Comparison of ENCODE assay signal across 8 cellular contexts in the genomic region with DNA sequence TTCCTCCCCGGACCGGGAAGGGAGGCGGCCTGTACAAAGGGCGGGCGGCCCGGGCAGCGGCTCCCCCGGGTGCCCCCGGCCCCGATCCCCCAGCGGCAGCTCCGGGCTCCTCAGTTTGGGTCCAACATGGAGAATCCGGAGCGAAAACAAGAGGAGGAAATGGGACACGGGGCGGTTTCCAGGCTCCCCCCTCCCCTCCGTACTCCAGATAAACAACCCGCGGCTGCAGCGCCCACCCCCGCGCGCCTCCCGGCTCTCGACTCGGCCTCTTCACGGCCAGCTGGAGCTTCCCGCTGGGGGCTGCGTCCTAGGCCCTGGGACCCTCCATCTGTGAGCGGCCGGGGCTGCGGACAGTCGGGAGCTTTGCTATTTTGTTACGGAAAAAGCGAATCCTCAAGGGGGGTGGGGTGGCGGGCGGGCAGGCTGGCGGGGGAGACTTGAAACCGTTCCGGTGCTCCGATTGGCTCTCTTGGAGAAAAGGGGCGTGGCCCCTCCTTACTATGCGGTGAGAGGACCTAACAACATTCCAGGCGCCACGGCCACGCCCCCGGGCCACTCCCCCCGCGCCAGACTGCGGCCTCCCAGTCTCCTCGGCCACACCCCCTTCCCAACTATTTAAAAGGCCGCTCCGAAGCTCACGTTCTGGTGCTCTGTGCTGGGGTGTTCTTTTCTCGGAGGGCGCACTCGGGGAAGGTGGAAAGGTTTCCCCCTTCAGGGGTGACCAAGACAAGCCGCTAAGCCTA. TPM values are rescaled to one million over a fixed set of nuclear protein-coding genes. Genes with fewer than 3 reads are reported as not detected.
A peak's percentile ranks its signal among the peaks of the same experiment; 100 is the strongest.
DNase-seq lines count a peak whose midpoint lies in the region; ATAC-seq and TF ChIP-seq lines count a peak whose summit lies in the region.

Gene CTDSP2, minus strand, starts transcription at position 153 of the 743 bp plus-strand sequence. CDS start 294 bp downstream, outside the sequence.

- H3K4me1 Mint-ChIP-seq in GM23338: peaks cover 52% of the 10 kb centered on the region
- H3K4me1 Mint-ChIP-seq in activated T-helper 2 cell treated with anti-CD3 and anti-CD28 coated beads, Interferon-gamma antibody, Interleukin-2, Interleukin-4, amounts not matched to agents 10 μg/mL and 5 μg/mL and 100 μg/mL, durations not matched to agents 14 hours and 24 hours and 36 hours (ENCODE audit: low read depth): peaks cover 28% of the 10 kb centered on the region
- peaks cover 48 to 57% (median 50%) of the 10 kb centered on the region in 7 donors for H3K4me1 Mint-ChIP-seq in naive thymus-derived CD4-positive, alpha-beta T cell
- peaks cover 55% of the 10 kb centered on the region for H3K4me1 Mint-ChIP-seq in stimulated activated memory B cell treated with anti-CD40 and anti-IgM and Interleukin-4, amounts not matched to agents 10 μg/mL and 1 μg/mL and 100 μg/mL, for 72 hours

- intact Hi-C loops in activated T-helper 2 cell treated with anti-CD3 and anti-CD28 coated beads, Interferon-gamma antibody, Interleukin-2, Interleukin-4, amounts not matched to agents 10 μg/mL and 5 μg/mL and 100 μg/mL, durations not matched to agents 14 hours and 24 hours and 36 hours (cut with micrococcal nuclease): loop anchor here (1.0 to 5.0 kb wide), 7 partner anchors 8 to 324 kb away; partner anchors contain the start of genes DDIT3, MBD6 and TSFM
- intact Hi-C loops in naive thymus-derived CD4-positive, alpha-beta T cell (cut with micrococcal nuclease): loop anchor here (1.0 to 5.0 kb wide), 18 partner anchors 8 to 1694 kb away; partner anchors contain the start of genes ATP23 (in 2 of the 2), CDK4 (in 2 of the 2), TSFM (in 2 of the 2) and MYL6B (in 1 of the 2)

- H3K9me3 Mint-ChIP-seq in GM23338: no peaks in the 10 kb centered on the region
- H3K9me3 Mint-ChIP-seq in activated T-helper 2 cell treated with anti-CD3 and anti-CD28 coated beads, Interferon-gamma antibody, Interleukin-2, Interleukin-4, amounts not matched to agents 10 μg/mL and 5 μg/mL and 100 μg/mL, durations not matched to agents 14 hours and 24 hours and 36 hours: no peaks in the 10 kb centered on the region
- no peaks in the 10 kb centered on the region for H3K9me3 Mint-ChIP-seq in naive thymus-derived CD4-positive, alpha-beta T cell
- H3K9me3 Mint-ChIP-seq in stimulated activated memory B cell treated with anti-CD40 and anti-IgM and Interleukin-4, amounts not matched to agents 10 μg/mL and 1 μg/mL and 100 μg/mL, for 72 hours: no peaks in the 10 kb centered on the region

- H4K20me1 ChIP-seq in GM23338 (replicated peaks; ENCODE audit: insufficient read depth) (peaks cover 15% of the 10 kb centered on the region), fibroblast of lung (ENCODE audit: control insufficient read depth, extremely low read depth, insufficient read depth, low read length) (peaks cover 4% of the 10 kb centered on the region)

- H3K9me3 ChIP-seq in fibroblast of lung (ENCODE audit: control insufficient read depth, insufficient read depth, low read depth, low read length): no peaks in the 10 kb centered on the region
- H3K9me3 ChIP-seq in naive thymus-derived CD4-positive, alpha-beta T cell (ENCODE audit: control insufficient read depth in 2 of 3, low read length in 3 of 3): no peaks in the 10 kb centered on the region

- H3K4me2 ChIP-seq in GM23338 (peak within 1 kb of the TSS; percentile 97), fibroblast of lung (ENCODE audit: extremely low read depth, insufficient read depth, low read length) (peak within 1 kb of the TSS; percentile 72)

- H3K4me1 ChIP-seq in GM23338 (ENCODE audit: insufficient read depth) (peaks cover 53% of the 10 kb centered on the region), fibroblast of lung (ENCODE audit: control insufficient read depth, extremely low read depth, insufficient read depth, low read length) (peaks cover 15% of the 10 kb centered on the region)
- peaks cover 15 to 30% of the 10 kb centered on the region in 2 donors for H3K4me1 ChIP-seq in naive thymus-derived CD4-positive, alpha-beta T cell (ENCODE audit: control insufficient read depth in 2 of 2, insufficient read depth in 2 of 2, low read length in 2 of 2)

- H3K27ac ChIP-seq in GM23338 (ENCODE audit: low read depth): peak within 1 kb of the TSS; percentile 100
- peak within 1 kb of the TSS; percentile 95 for H3K27ac ChIP-seq in fibroblast of lung (ENCODE audit: insufficient read depth, low read length)
- H3K27ac ChIP-seq in naive thymus-derived CD4-positive, alpha-beta T cell (ENCODE audit: low read depth, low read length): peak within 1 kb of the TSS; percentile 89

- peak; percentile 59; the same call in 1 of the 2 replicates for TF ChIP-seq POLR2A in Raji (IDR thresholded peaks at IDR 0.05; ENCODE audit: insufficient read depth, low read depth, low read length)

- peaks cover 20% of the 10 kb centered on the region for H3K27me3 Mint-ChIP-seq in GM23338 (ENCODE audit: insufficient read depth, low read depth, poor library complexity)
- peaks cover 30% of the 10 kb centered on the region for H3K27me3 Mint-ChIP-seq in activated T-helper 2 cell treated with anti-CD3 and anti-CD28 coated beads, Interferon-gamma antibody, Interleukin-2, Interleukin-4, amounts not matched to agents 10 μg/mL and 5 μg/mL and 100 μg/mL, durations not matched to agents 14 hours and 24 hours and 36 hours (ENCODE audit: low read depth)
- H3K27me3 Mint-ChIP-seq in naive thymus-derived CD4-positive, alpha-beta T cell: peaks cover 0 to 39% (median 9%) of the 10 kb centered on the region in 5 donors
- peaks cover 6% of the 10 kb centered on the region for H3K27me3 Mint-ChIP-seq in stimulated activated memory B cell treated with anti-CD40 and anti-IgM and Interleukin-4, amounts not matched to agents 10 μg/mL and 1 μg/mL and 100 μg/mL, for 72 hours

- H3K36me3 ChIP-seq in GM23338 (ENCODE audit: insufficient read depth): no peaks in the 10 kb centered on the region
- no peaks in the 10 kb centered on the region for H3K36me3 ChIP-seq in fibroblast of lung (ENCODE audit: control insufficient read depth, insufficient read depth, low read length)
- H3K36me3 ChIP-seq in naive thymus-derived CD4-positive, alpha-beta T cell (ENCODE audit: control insufficient read depth in 2 of 3, insufficient read depth in 3 of 3, low read length in 3 of 3): peaks cover 0 to 12% (median 0%) of the 10 kb centered on the region in 3 experiments

- peaks cover 5% of the 10 kb centered on the region; the same call in 1 of the 2 replicates for H3F3A ChIP-seq in GM23338 (replicated peaks; ENCODE audit: low read depth)

- H3K36me3 Mint-ChIP-seq in GM23338 (ENCODE audit: low read depth): peaks cover 9% of the 10 kb centered on the region; the same call in 2 of the 3 replicates
- H3K36me3 Mint-ChIP-seq in activated T-helper 2 cell treated with anti-CD3 and anti-CD28 coated beads, Interferon-gamma antibody, Interleukin-2, Interleukin-4, amounts not matched to agents 10 μg/mL and 5 μg/mL and 100 μg/mL, durations not matched to agents 14 hours and 24 hours and 36 hours (ENCODE audit: low read depth): peaks cover 8% of the 10 kb centered on the region
- H3K36me3 Mint-ChIP-seq in naive thymus-derived CD4-positive, alpha-beta T cell: peaks cover 0 to 12% (median 0%) of the 10 kb centered on the region in 5 donors
- H3K36me3 Mint-ChIP-seq in stimulated activated memory B cell treated with anti-CD40 and anti-IgM and Interleukin-4, amounts not matched to agents 10 μg/mL and 1 μg/mL and 100 μg/mL, for 72 hours: no peaks in the 10 kb centered on the region

- peak within 1 kb of the TSS; percentile 96 for H3K9ac ChIP-seq in fibroblast of lung (ENCODE audit: insufficient read depth, low read length)

- TF ChIP-seq CTCF in GM23338 (conservative IDR thresholded peaks at IDR 0.05; ENCODE audit: low read depth in 2 of 2): no peak
- TF ChIP-seq CTCF in fibroblast of lung (conservative IDR thresholded peaks at IDR 0.05 in 1 of 2, IDR thresholded peaks at IDR 0.05 in 1 of 2; ENCODE audit: low read depth in 1 of 2, low read length in 2 of 2): no peak

- peak within 1 kb of the TSS; percentile 84 for H3K4me3 Mint-ChIP-seq in GM23338
- peak within 1 kb of the TSS; percentile 77 for H3K4me3 Mint-ChIP-seq in activated T-helper 2 cell treated with anti-CD3 and anti-CD28 coated beads, Interferon-gamma antibody, Interleukin-2, Interleukin-4, amounts not matched to agents 10 μg/mL and 5 μg/mL and 100 μg/mL, durations not matched to agents 14 hours and 24 hours and 36 hours (ENCODE audit: low read depth)
- peak within 1 kb of the TSS; percentile 87 to 97 (median 92) for H3K4me3 Mint-ChIP-seq in naive thymus-derived CD4-positive, alpha-beta T cell
- H3K4me3 Mint-ChIP-seq in stimulated activated memory B cell treated with anti-CD40 and anti-IgM and Interleukin-4, amounts not matched to agents 10 μg/mL and 1 μg/mL and 100 μg/mL, for 72 hours: peak within 1 kb of the TSS; percentile 89

- H3K9me2 ChIP-seq in GM23338 (ENCODE audit: insufficient read depth): no peaks in the 10 kb centered on the region

- H3K79me2 ChIP-seq in GM23338 (replicated peaks; ENCODE audit: insufficient read depth) (peaks cover 44% of the 10 kb centered on the region), fibroblast of lung (ENCODE audit: control insufficient read depth, insufficient read depth, low read length) (peaks cover 46% of the 10 kb centered on the region)

- H2AFZ ChIP-seq in GM23338 (peak within 1 kb of the TSS; percentile 93; the same call in 1 of the 2 replicates), fibroblast of lung (ENCODE audit: low read length) (peak within 1 kb of the TSS; percentile 47)

- H3K27me3 ChIP-seq in GM23338 (ENCODE audit: insufficient read depth) (peaks cover 5% of the 10 kb centered on the region), fibroblast of lung (ENCODE audit: control insufficient read depth, insufficient read depth, low read length) (no peaks in the 10 kb centered on the region)
- no peaks in the 10 kb centered on the region for H3K27me3 ChIP-seq in naive thymus-derived CD4-positive, alpha-beta T cell (ENCODE audit: control insufficient read depth in 2 of 2, insufficient read depth in 2 of 2, low read length in 2 of 2)

- POLR2A ChIA-PET in naive thymus-derived CD4-positive, alpha-beta T cell (lab: Charles Lee): interaction anchor here (0.7 to 6.7 kb wide), 10 partner anchors 12 to 52 kb away, joined by 3 to 77 read pairs (median 4); partner anchors contain the start of gene AVIL

- peak; percentile 96 for DNase-seq in DMS114 treated with DMSO at 0.1 percent for 48 hours (lab: John Stamatoyannopoulos, UW; ENCODE audit: unreplicated experiment)
- peak; percentile 100 for DNase-seq in GM23338 (ENCODE audit: low spot score)
- DNase-seq in M059J (ENCODE audit: low read depth): peak; percentile 97
- peak; percentile 84 for DNase-seq in activated T-helper 2 cell treated with anti-CD3 and anti-CD28 coated beads, Interferon-gamma antibody, Interleukin-2, Interleukin-4, amounts not matched to agents 10 μg/mL and 5 μg/mL and 100 μg/mL, durations not matched to agents 14 hours and 24 hours and 36 hours (ENCODE audit: low spot score)
- DNase-seq in fibroblast of lung (ENCODE audit: low read depth in 2 of 2): peak; percentile 97 to 99
- peak; percentile 59 to 92 (median 82) for DNase-seq in naive thymus-derived CD4-positive, alpha-beta T cell

- CTCF ChIA-PET in naive thymus-derived CD4-positive, alpha-beta T cell (lab: Charles Lee): interaction anchor here (1.6 to 2.6 kb wide), 2 partner anchors 21 to 49 kb away, joined by 4 to 15 read pairs; no protein-coding TSS in a partner anchor

- ATAC-seq in GM23338: peak; percentile 45
- ATAC-seq in naive thymus-derived CD4-positive, alpha-beta T cell: peak; percentile 85
- ATAC-seq in stimulated activated memory B cell treated with anti-CD40 and anti-IgM and Interleukin-4, amounts not matched to agents 10 μg/mL and 1 μg/mL and 100 μg/mL, for 72 hours: peak; percentile 80

- H3K27ac Mint-ChIP-seq in GM23338: peak within 1 kb of the TSS; percentile 95
- peak within 1 kb of the TSS; percentile 28 for H3K27ac Mint-ChIP-seq in activated T-helper 2 cell treated with anti-CD3 and anti-CD28 coated beads, Interferon-gamma antibody, Interleukin-2, Interleukin-4, amounts not matched to agents 10 μg/mL and 5 μg/mL and 100 μg/mL, durations not matched to agents 14 hours and 24 hours and 36 hours
- peak within 1 kb of the TSS; percentile 75 to 94 (median 89) for H3K27ac Mint-ChIP-seq in naive thymus-derived CD4-positive, alpha-beta T cell
- H3K27ac Mint-ChIP-seq in stimulated activated memory B cell treated with anti-CD40 and anti-IgM and Interleukin-4, amounts not matched to agents 10 μg/mL and 1 μg/mL and 100 μg/mL, for 72 hours: peak within 1 kb of the TSS; percentile 63

- H3K4me3 ChIP-seq in GM23338: peak within 1 kb of the TSS; percentile 99
- peak within 1 kb of the TSS; percentile 59 to 98 (median 90) for H3K4me3 ChIP-seq in fibroblast of lung (replicated peaks in 1 of 4; ENCODE audit: control extremely low read depth in 1 of 4, insufficient read depth in 1 of 4, low read depth in 3 of 4, low read length in 4 of 4)
- peak within 1 kb of the TSS; percentile 79 for H3K4me3 ChIP-seq in naive thymus-derived CD4-positive, alpha-beta T cell (ENCODE audit: low read length)

RNA-seq across cellular contexts. Expression of gene CTDSP2, which starts in this region (rescaled TPM):
- total RNA-seq in GM23338 (2014; rRNA removed; shearing (Covaris generic)): 66.3 and 81.9 TPM in 2 replicates
- polyA plus RNA-seq in GM23338 (2016; fragmentation: Nextera tagmentation; extraction: Ambion mirVana) (20.8 and 22.8 TPM in 2 replicates), fibroblast of lung (199 and 208 TPM in 2 replicates)
- 37.3 and 44.2 TPM in 2 replicates for total RNA-seq in M059J (2014; rRNA removed; shearing (Covaris generic))
- 62.5 and 65.2 TPM in 2 replicates for total RNA-seq in activated T-helper 2 cell treated with anti-CD3 and anti-CD28 coated beads, Interferon-gamma antibody, Interleukin-2, Interleukin-4, amounts not matched to agents 10 μg/mL and 5 μg/mL and 100 μg/mL, durations not matched to agents 14 hours and 24 hours and 36 hours
- total RNA-seq in fibroblast of lung: 87.8 and 92.0 TPM in 2 replicates
- 130 and 165 TPM in 2 replicates for polyA plus RNA-seq in fibroblast of lung (2012)
- polyA minus RNA-seq in fibroblast of lung (ENCODE audit: low replicate concordance): 481 and 517 TPM in 2 replicates
- total RNA-seq in naive thymus-derived CD4-positive, alpha-beta T cell: 100 to 1,000 TPM; 124 to 295 (median 145) TPM
- polyA plus RNA-seq in naive thymus-derived CD4-positive, alpha-beta T cell: 100 to 1,000 TPM in 1 of 2 donors, 10 to 100 TPM in 1; 86.9 to 110 TPM

Comparison
In these comparisons a context has a peak if more than half of its experiments do, and no peak if none do; other contexts are left out.
1. Peak in every context shown above with its lines: DNase-seq, ATAC-seq, H3K4me3 ChIP-seq and H3K27ac ChIP-seq.
2. H3K27ac Mint-ChIP-seq: peak in every context shown above with its lines; median percentile 95 in GM23338; 89 in naive thymus-derived CD4-positive, alpha-beta T cell; 63 in stimulated activated memory B cell treated with anti-CD40 and anti-IgM and Interleukin-4, amounts not matched to agents 10 μg/mL and 1 μg/mL and 100 μg/mL, for 72 hours; 28 in activated T-helper 2 cell treated with anti-CD3 and anti-CD28 coated beads, Interferon-gamma antibody, Interleukin-2, Interleukin-4, amounts not matched to agents 10 μg/mL and 5 μg/mL and 100 μg/mL, durations not matched to agents 14 hours and 24 hours and 36 hours.